Comparison of ENCODE assay signal across 8 cellular contexts in genomic region chr10:26698909-26699308, GRCh38. TPM values are rescaled to one million over a fixed set of nuclear protein-coding genes. Genes with fewer than 3 reads are reported as not detected.
DNase-seq lines count a peak whose midpoint lies in the region; ATAC-seq and TF ChIP-seq lines count a peak whose summit lies in the region.

No MANE protein-coding gene starts in this region.

- 86 to 88% methylated on average over 2 of the region's 2 CpGs for WGBS in heart right ventricle, 2 donors
- 67% methylated on average over 2 of the region's 2 CpGs for WGBS in thymus

- DNase-seq in cardiac muscle cell (ENCODE audit: low read depth in 1 of 2, low spot score in 1 of 2) (no peak), heart right ventricle (no peak), SK-N-MC (ENCODE audit: low read depth, low spot score) (no peak), fibroblast of the aortic adventitia (ENCODE audit: low read depth) (no peak), HuH-7.5 (ENCODE audit: low spot score) (no peak)

- peak overlapping the region; percentile 83 for H3K4me3 ChIP-seq in cardiac muscle cell
- peak overlapping the region in 4 of 10 donors; percentile 75 to 97 (median 90) for H3K4me3 ChIP-seq in heart right ventricle
- peak overlapping the region; percentile 86 for H3K4me3 ChIP-seq in SK-N-MC
- peak overlapping the region; percentile 83 for H3K4me3 ChIP-seq in fibroblast of the aortic adventitia (ENCODE audit: low read depth, low read length)
- H3K4me3 ChIP-seq in thymus (ENCODE audit: low read length): peak overlapping the region; percentile 86

- H3K36me3 ChIP-seq in cardiac muscle cell (no peaks in the 10 kb centered on the region), heart right ventricle (peaks cover 0 to 11% (median 0%) of the 10 kb centered on the region in 9 donors), SK-N-MC (ENCODE audit: insufficient read depth, low read length) (peaks cover 26% of the 10 kb centered on the region), thymus (ENCODE audit: control insufficient read depth, insufficient read depth) (peaks cover 11% of the 10 kb centered on the region)

- intact Hi-C loops in heart right ventricle (cut with DNase I): loop anchor here in 1 of 10 donors (10.0 kb wide), 1 partner anchor 166 kb away; the partner anchor contains the start of gene ABI1

- peak overlapping the region; percentile 90 for H3K9ac ChIP-seq in SK-N-MC (ENCODE audit: insufficient read length)

- H3K27ac ChIP-seq in cardiac muscle cell (no peak overlapping the region), heart right ventricle (no peak overlapping the region), SK-N-MC (no peak overlapping the region), thymus (ENCODE audit: low read depth) (no peak overlapping the region)

- H3K9me3 ChIP-seq in cardiac muscle cell (ENCODE audit: low read depth): no peaks in the 10 kb centered on the region
- no peaks in the 10 kb centered on the region for H3K9me3 ChIP-seq in heart right ventricle
- no peaks in the 10 kb centered on the region for H3K9me3 ChIP-seq in SK-N-MC (ENCODE audit: low read depth, low read length)
- H3K9me3 ChIP-seq in thymus (ENCODE audit: control insufficient read depth): no peaks in the 10 kb centered on the region

- H3K27me3 ChIP-seq in cardiac muscle cell (peaks cover 5% of the 10 kb centered on the region), heart right ventricle (peaks cover 0 to 3% (median 0%) of the 10 kb centered on the region in 7 donors), thymus (ENCODE audit: control insufficient read depth, insufficient read depth) (no peaks in the 10 kb centered on the region)

- TF ChIP-seq CTCF in cardiac muscle cell (IDR thresholded peaks at IDR 0.05; ENCODE audit: low read depth, low read length) (no peak), heart right ventricle (IDR thresholded peaks at IDR 0.05) (no peak), fibroblast of the aortic adventitia (IDR thresholded peaks at IDR 0.05; ENCODE audit: insufficient read depth, low read length) (no peak)

- no peak for ATAC-seq in heart right ventricle
- ATAC-seq in esophagus mucosa: no peak
- no peak for ATAC-seq in HG02938 (IDR thresholded peaks at IDR 0.05; ENCODE audit: unreplicated experiment)

- H3K4me1 ChIP-seq in cardiac muscle cell (ENCODE audit: low read depth) (peaks cover 4% of the 10 kb centered on the region), heart right ventricle (peaks cover 0 to 19% (median 16%) of the 10 kb centered on the region in 9 donors), thymus (ENCODE audit: control insufficient read depth, insufficient read depth, low read length) (peaks cover 21% of the 10 kb centered on the region)

RNA-seq across cellular contexts. Expression of gene PDSS1, which starts 1.4 kb away (rescaled TPM):
- total RNA-seq in cardiac muscle cell: 3.7 and 7.6 TPM in 2 replicates
- 7.5 and 10.5 TPM in 2 replicates for polyA plus RNA-seq in cardiac muscle cell
- total RNA-seq in heart right ventricle: 1 to 10 TPM; 3.7 to 7.2 (median 5.3) TPM
- 10 to 100 TPM; 10.4 to 10.5 TPM for polyA plus RNA-seq in heart right ventricle
- 9.2 and 11.0 TPM in 2 replicates for total RNA-seq in fibroblast of the aortic adventitia (ENCODE audit: low replicate concordance)
- polyA plus RNA-seq in thymus: 31.5 TPM
- total RNA-seq in esophagus mucosa: 9.8 TPM
